In the genomic region with DNA sequence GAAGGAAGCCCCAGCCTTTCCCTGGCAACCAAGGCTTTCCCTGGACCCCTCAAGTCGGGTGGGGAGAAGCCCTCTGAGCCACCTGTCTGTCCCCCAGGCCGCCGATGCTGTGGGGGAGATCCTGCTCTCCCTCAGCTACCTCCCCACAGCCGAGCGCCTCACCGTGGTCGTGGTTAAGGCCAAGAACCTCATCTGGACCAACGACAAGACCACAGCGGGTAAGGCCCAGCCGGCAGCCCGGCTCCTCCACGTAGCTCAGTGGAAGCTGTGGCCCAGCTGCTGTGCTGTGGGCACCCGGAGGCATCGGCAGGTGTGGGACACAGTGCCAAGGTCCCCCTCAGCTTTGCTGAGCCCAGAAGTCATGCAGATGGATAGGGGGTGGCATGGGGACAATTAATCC, we compare ENCODE assay signal across 1 cellular context.
TF ChIP-seq lines count a peak whose summit lies in the region.

No MANE protein-coding gene starts in this region.

TF ChIP-seq in GM12878, 131 proteins besides CTCF, POLR2A, EP300 and RAD21:
- TF ChIP-seq RUNX3 (IDR thresholded peaks at IDR 0.05; ENCODE audit: low read length) (peak; percentile 68), TCF12 (IDR thresholded peaks at IDR 0.05; ENCODE audit: low read depth, low read length) (0 out of 2 replicates have a peak, but pooled peaks have one; percentile 35), SREBF1 (IDR thresholded peaks at IDR 0.05; ENCODE audit: low read length) (no peak), ZNF274 (IDR thresholded peaks at IDR 0.05; ENCODE audit: insufficient read depth, insufficient read length) (no peak), RFX5 (IDR thresholded peaks at IDR 0.05; ENCODE audit: low read depth, low read length) (no peak)
- TF ChIP-seq, protein P1, sequence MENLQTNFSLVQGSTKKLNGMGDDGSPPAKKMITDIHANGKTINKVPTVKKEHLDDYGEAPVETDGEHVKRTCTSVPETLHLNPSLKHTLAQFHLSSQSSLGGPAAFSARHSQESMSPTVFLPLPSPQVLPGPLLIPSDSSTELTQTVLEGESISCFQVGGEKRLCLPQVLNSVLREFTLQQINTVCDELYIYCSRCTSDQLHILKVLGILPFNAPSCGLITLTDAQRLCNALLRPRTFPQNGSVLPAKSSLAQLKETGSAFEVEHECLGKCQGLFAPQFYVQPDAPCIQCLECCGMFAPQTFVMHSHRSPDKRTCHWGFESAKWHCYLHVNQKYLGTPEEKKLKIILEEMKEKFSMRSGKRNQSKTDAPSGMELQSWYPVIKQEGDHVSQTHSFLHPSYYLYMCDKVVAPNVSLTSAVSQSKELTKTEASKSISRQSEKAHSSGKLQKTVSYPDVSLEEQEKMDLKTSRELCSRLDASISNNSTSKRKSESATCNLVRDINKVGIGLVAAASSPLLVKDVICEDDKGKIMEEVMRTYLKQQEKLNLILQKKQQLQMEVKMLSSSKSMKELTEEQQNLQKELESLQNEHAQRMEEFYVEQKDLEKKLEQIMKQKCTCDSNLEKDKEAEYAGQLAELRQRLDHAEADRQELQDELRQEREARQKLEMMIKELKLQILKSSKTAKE (IDR thresholded peaks at IDR 0.05; ENCODE audit: low read depth, poor library complexity, severe bottlenecking), result no peak
- TF ChIP-seq, protein P2, sequence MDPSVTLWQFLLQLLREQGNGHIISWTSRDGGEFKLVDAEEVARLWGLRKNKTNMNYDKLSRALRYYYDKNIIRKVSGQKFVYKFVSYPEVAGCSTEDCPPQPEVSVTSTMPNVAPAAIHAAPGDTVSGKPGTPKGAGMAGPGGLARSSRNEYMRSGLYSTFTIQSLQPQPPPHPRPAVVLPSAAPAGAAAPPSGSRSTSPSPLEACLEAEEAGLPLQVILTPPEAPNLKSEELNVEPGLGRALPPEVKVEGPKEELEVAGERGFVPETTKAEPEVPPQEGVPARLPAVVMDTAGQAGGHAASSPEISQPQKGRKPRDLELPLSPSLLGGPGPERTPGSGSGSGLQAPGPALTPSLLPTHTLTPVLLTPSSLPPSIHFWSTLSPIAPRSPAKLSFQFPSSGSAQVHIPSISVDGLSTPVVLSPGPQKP (IDR thresholded peaks at IDR 0.05; ENCODE audit: low read depth, low read length), result no peak
